Comparison of ENCODE assay signal across 19 cellular contexts in the genomic region with DNA sequence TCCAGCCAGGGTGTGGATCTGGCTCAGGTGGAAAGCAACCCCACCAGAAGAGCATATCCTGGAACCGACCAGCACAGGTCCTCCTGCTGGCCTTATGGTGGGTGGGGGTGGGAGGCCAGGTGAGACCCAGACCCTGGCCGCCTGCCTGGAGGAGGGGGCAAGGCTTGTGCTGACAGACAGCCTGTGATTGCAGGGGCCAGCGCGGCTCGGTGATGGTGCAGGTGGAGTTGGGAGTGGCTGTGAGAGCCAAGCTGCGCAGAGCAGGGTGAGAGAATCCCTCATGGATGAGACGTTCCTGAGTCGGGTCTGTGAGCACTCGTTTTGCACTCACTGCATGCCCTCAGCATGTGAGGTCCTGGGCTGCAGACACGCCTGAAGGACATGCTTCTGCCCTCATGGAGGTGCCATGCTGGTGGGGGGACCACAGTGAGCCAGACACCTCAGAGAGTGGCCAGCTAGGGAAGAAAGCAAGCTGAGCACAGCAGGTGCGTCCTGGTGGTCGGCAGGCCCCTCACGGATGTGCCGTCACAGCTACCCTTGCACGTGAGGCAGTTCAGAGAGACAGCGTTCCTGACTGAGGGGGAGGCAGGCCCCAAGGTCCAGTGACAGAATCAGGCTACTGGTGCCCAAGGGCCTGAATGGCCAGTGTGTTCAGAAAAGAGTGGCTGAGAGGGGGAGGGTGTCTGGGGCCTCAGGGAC. TPM values are rescaled to one million over a fixed set of nuclear protein-coding genes. Genes with fewer than 3 reads are reported as not detected.
DNase-seq lines count a peak whose midpoint lies in the region; FAIRE-seq and TF ChIP-seq lines count a peak whose summit lies in the region.
"Had no signal": no experiment of that assay in that cellular context is flagged by ENCODE, and none has a peak within 500 bp of the region (broad histone marks: within the 10 kb centered on the region; RNA-seq: fewer than 3 reads in every experiment).

No MANE protein-coding gene starts in this region.

- H2BK120ac ChIP-seq in H1 (replicated peaks; ENCODE audit: low read depth, low read length) (peak overlapping the region; percentile 60), neuronal stem cell (ENCODE audit: low read depth, low read length) (peak overlapping the region; percentile 78)

- H3K27me3 ChIP-seq in BLaER1 treated with 17β-estradiol and CSF1 and Interleukin-3, amounts not matched to agents 10 nM and 100 nM, result peaks cover 0 to 56% (median 0%) of the 10 kb centered on the region in 11 experiments; a peak in 9 of 22 replicates
- H3K27me3 ChIP-seq in H1 (replicated peaks in 1 of 4; ENCODE audit: control insufficient read depth in 3 of 4, extremely low read depth in 1 of 4, insufficient read depth in 3 of 4, low read length in 3 of 4) (peaks cover 11 to 36% (median 26%) of the 10 kb centered on the region in 4 experiments), neuronal stem cell (ENCODE audit: control insufficient read depth in 3 of 3, insufficient read depth in 3 of 3, low read depth in 1 of 3, low read length in 3 of 3) (peaks cover 6 to 57% (median 12%) of the 10 kb centered on the region in 3 experiments), GM23248 (replicated peaks; ENCODE audit: insufficient read depth) (0 out of 2 replicates have a peak, but pooled peaks cover 6% of the 10 kb centered on the region)

- H4K91ac ChIP-seq in H1 (replicated peaks; ENCODE audit: insufficient read length, low read length), result no peak overlapping the region
- H4K91ac ChIP-seq in neuronal stem cell (ENCODE audit: low read depth, low read length, poor library complexity), result peak overlapping the region; percentile 54

- no peak for TF ChIP-seq EP300 in H1 (IDR thresholded peaks at IDR 0.05; ENCODE audit: borderline replicate concordance in 1 of 2, low read depth in 2 of 2, low read length in 2 of 2)

- H3K9me3 ChIP-seq in BLaER1 treated with 17β-estradiol and CSF1 and Interleukin-3, amounts not matched to agents 10 nM and 100 nM (replicated peaks in 1 of 11), result no peaks in the 10 kb centered on the region
- H3K9me3 ChIP-seq in H1 (ENCODE audit: insufficient read depth in 2 of 2, low read depth in 1 of 2, low read length in 1 of 2) (no peaks in the 10 kb centered on the region), neuronal stem cell (replicated peaks in 1 of 2; ENCODE audit: control insufficient read depth in 2 of 2, insufficient read depth in 1 of 2, low read depth in 1 of 2, low read length in 2 of 2) (no peaks in the 10 kb centered on the region), GM23248 (ENCODE audit: low read depth) (no peaks in the 10 kb centered on the region)
- H3K9me3 ChIP-seq: BE2C had no signal

- H3K36me3 ChIP-seq in BLaER1 treated with 17β-estradiol and CSF1 and Interleukin-3, amounts not matched to agents 10 nM and 100 nM, result no peaks in the 10 kb centered on the region
- H3K36me3 ChIP-seq in H1 (ENCODE audit: control insufficient read depth in 2 of 4, insufficient read depth in 4 of 4, low read length in 3 of 4), result no peaks in the 10 kb centered on the region
- H3K36me3 ChIP-seq in neuronal stem cell (replicated peaks in 1 of 2; ENCODE audit: control insufficient read depth in 2 of 2, insufficient read depth in 2 of 2, low read length in 2 of 2), result no peaks in the 10 kb centered on the region
- no peaks in the 10 kb centered on the region for H3K36me3 ChIP-seq in GM23248 (ENCODE audit: low read depth)
- H3K36me3 ChIP-seq: BE2C had no signal

- H2BK5ac ChIP-seq in H1 (ENCODE audit: low read depth, low read length) (peak overlapping the region; percentile 78; the same call in 1 of the 2 replicates), neuronal stem cell (ENCODE audit: low read length) (peak overlapping the region; percentile 20)

- POLR2A ChIA-PET in H1 (lab: Charles Lee; ENCODE audit: partially characterized antibody), result interaction anchor here (1.0 to 1.2 kb wide), 2 partner anchors 7 to 15 kb away, joined by 3 to 4 read pairs; no protein-coding TSS in a partner anchor

- no peak overlapping the region for H4K5ac ChIP-seq in H1 (ENCODE audit: insufficient read length, low read depth, low read length)

- DNase-seq in HTR-8/SVneo (ENCODE audit: insufficient read length, low spot score), result no peak
- no peak for DNase-seq in H1 (ENCODE audit: low read depth in 1 of 2, low spot score in 2 of 2)
- no peak for DNase-seq in neuronal stem cell (ENCODE audit: low spot score)
- DNase-seq in AG08395 (ENCODE audit: low spot score), result no peak
- DNase-seq in GM23248, result no peak
- no peak for DNase-seq in HuH-7.5 (ENCODE audit: low spot score)
- DNase-seq: BE2C; CD4-positive, alpha-beta memory T cell; DMS153; GDM1; HCEC 1CT; HFFc6; IMR-90; Kasumi-1; KBM-7 had no signal

- no peak overlapping the region for H3K14ac ChIP-seq in H1 (ENCODE audit: insufficient read length)
- H3K14ac ChIP-seq in neuronal stem cell (ENCODE audit: low read length), result peak overlapping the region; percentile 4

- no peak overlapping the region for H2BK20ac ChIP-seq in H1 (ENCODE audit: low read length)

- no peak overlapping the region; a peak in 1 of 20 replicates for H3K4me3 ChIP-seq in BLaER1 treated with 17β-estradiol and CSF1 and Interleukin-3, amounts not matched to agents 10 nM and 100 nM
- H3K4me3 ChIP-seq in H1 (ENCODE audit: extremely low read depth in 1 of 4, insufficient read depth in 2 of 4, low read depth in 3 of 4, low read length in 4 of 4) (no peak overlapping the region), neuronal stem cell (ENCODE audit: low read length in 2 of 2) (no peak overlapping the region), GM23248 (no peak overlapping the region)

- peaks cover 9% of the 10 kb centered on the region; the same call in 1 of the 2 replicates for H3K23me2 ChIP-seq in H1 (ENCODE audit: low read depth, low read length)

- no peaks in the 10 kb centered on the region for H3K79me2 ChIP-seq in H1 (ENCODE audit: control insufficient read depth in 1 of 2, insufficient read depth in 2 of 2, low read length in 2 of 2)
- no peaks in the 10 kb centered on the region for H3K79me2 ChIP-seq in GM23248 (ENCODE audit: insufficient read depth)

- no peaks in the 10 kb centered on the region for H3F3A ChIP-seq in GM23248 (ENCODE audit: insufficient read depth)

- H4K8ac ChIP-seq in H1 (ENCODE audit: extremely low read depth, insufficient read depth, low read length), result no peak overlapping the region
- H4K8ac ChIP-seq in neuronal stem cell (ENCODE audit: low read depth, low read length), result no peak overlapping the region

- peaks cover 85 to 100% (median 98%) of the 10 kb centered on the region in 10 experiments for H3K4me1 ChIP-seq in BLaER1 treated with 17β-estradiol and CSF1 and Interleukin-3, amounts not matched to agents 10 nM and 100 nM
- H3K4me1 ChIP-seq in H1 (replicated peaks in 1 of 4; ENCODE audit: control insufficient read depth in 3 of 4, insufficient read depth in 4 of 4, low read length in 3 of 4) (peaks cover 0 to 19% (median 11%) of the 10 kb centered on the region in 4 experiments; a peak in 6 of 7 replicates), neuronal stem cell (ENCODE audit: control insufficient read depth in 2 of 2, insufficient read depth in 1 of 2, low read depth in 1 of 2, low read length in 2 of 2) (peaks cover 40 to 48% of the 10 kb centered on the region in 2 donors), GM23248 (ENCODE audit: insufficient read depth) (peaks cover 5% of the 10 kb centered on the region)

- H2AK5ac ChIP-seq in H1 (ENCODE audit: low read depth, low read length) (no peak overlapping the region), neuronal stem cell (ENCODE audit: low read depth, low read length) (peak overlapping the region; percentile 88)

- H2BK15ac ChIP-seq in H1 (ENCODE audit: low read length), result peak overlapping the region; percentile 97; the same call in 1 of the 2 replicates
- H2BK15ac ChIP-seq in neuronal stem cell (ENCODE audit: low read length), result peak overlapping the region; percentile 62

- peaks cover 0 to 46% (median 8%) of the 10 kb centered on the region in 11 experiments; a peak in 12 of 22 replicates for H4K20me1 ChIP-seq in BLaER1 treated with 17β-estradiol and CSF1 and Interleukin-3, amounts not matched to agents 10 nM and 100 nM
- H4K20me1 ChIP-seq in H1 (replicated peaks in 1 of 2; ENCODE audit: control insufficient read depth in 1 of 2, insufficient read depth in 2 of 2, low read length in 2 of 2), result peaks cover 0 to 5% of the 10 kb centered on the region in 2 experiments
- no peaks in the 10 kb centered on the region for H4K20me1 ChIP-seq in GM23248 (ENCODE audit: insufficient read depth)

- peak overlapping the region in 5 of 11 experiments; percentile 56 to 88 (median 84); a peak in 9 of 22 replicates for H3K27ac ChIP-seq in BLaER1 treated with 17β-estradiol and CSF1 and Interleukin-3, amounts not matched to agents 10 nM and 100 nM
- H3K27ac ChIP-seq in H1 (ENCODE audit: low read depth, low read length), result no peak overlapping the region
- no peak overlapping the region for H3K27ac ChIP-seq in neuronal stem cell (replicated peaks; ENCODE audit: low read length)
- H3K27ac ChIP-seq in GM23248, result no peak overlapping the region

- no peaks in the 10 kb centered on the region for H3K79me1 ChIP-seq in H1 (ENCODE audit: low read depth, low read length)
- no peaks in the 10 kb centered on the region for H3K79me1 ChIP-seq in neuronal stem cell (ENCODE audit: low read depth, low read length)

- H3K18ac ChIP-seq in H1 (ENCODE audit: extremely low read depth, low read length) (no peak overlapping the region), neuronal stem cell (ENCODE audit: low read length) (peak overlapping the region; percentile 2)

- CTCF ChIA-PET in H1 (lab: Charles Lee; ENCODE audit: partially characterized antibody), result interaction anchor here (0.9 to 1.2 kb wide), 6 partner anchors 11 to 261 kb away, joined by 3 read pairs; no protein-coding TSS in a partner anchor

- FAIRE-seq in HTR-8/SVneo (lab: Jason Lieb, UNC) (peak; percentile 44), H1 (lab: Jason Lieb, UNC) (no peak)
- FAIRE-seq: H54 had no signal

- H2AFZ ChIP-seq in H1 (ENCODE audit: low read length) (no peak overlapping the region), neuronal stem cell (ENCODE audit: low read length) (no peak overlapping the region), GM23248 (no peak overlapping the region)

- WGBS in H1 (ENCODE audit: extremely low coverage in 1 of 2, insufficient coverage in 1 of 2, insufficient read length in 1 of 2, insufficient replicate concordance in 2 of 2, low coverage in 1 of 2, low lambda C conversion rate in 2 of 2, missing lambda C conversion rate in 1 of 2), 2 experiments, result 87% methylated on average over 16 of the region's 16 CpGs; no CpG with 5 or more reads in 1 of the 2 experiments
- WGBS in neuronal stem cell (ENCODE audit: extremely low coverage in 2 of 2, insufficient read length in 2 of 2, insufficient replicate concordance in 1 of 2), 2 donors, result no CpG with 5 or more reads among the region's 16 CpGs
- WGBS in GM23248 (ENCODE audit: low coverage in 1 of 2, low lambda C conversion rate in 2 of 2, missing lambda C conversion rate in 2 of 2), 2 experiments, result 85 to 89% methylated on average over 14 to 16 of the region's 16 CpGs

- TF ChIP-seq CTCF in H1 (IDR thresholded peaks at IDR 0.05; ENCODE audit: control extremely low read depth in 1 of 3, insufficient read depth in 1 of 3, low read depth in 1 of 3, low read length in 3 of 3), result no peak

- no peak overlapping the region for H3K23ac ChIP-seq in H1 (ENCODE audit: insufficient read length)
- no peak overlapping the region for H3K23ac ChIP-seq in neuronal stem cell (ENCODE audit: low read depth, low read length, poor library complexity)

- peak overlapping the region; percentile 63 to 100 (median 99); a peak in 21 of 22 replicates for H3K4me2 ChIP-seq in BLaER1 treated with 17β-estradiol and CSF1 and Interleukin-3, amounts not matched to agents 10 nM and 100 nM
- no peak overlapping the region for H3K4me2 ChIP-seq in H1 (ENCODE audit: insufficient read depth in 1 of 2, low read depth in 2 of 2, low read length in 2 of 2)
- no peak overlapping the region for H3K4me2 ChIP-seq in neuronal stem cell (ENCODE audit: insufficient read depth, low read length, poor library complexity, severe bottlenecking)
- no peak overlapping the region for H3K4me2 ChIP-seq in GM23248 (ENCODE audit: unreplicated experiment)

- in situ Hi-C loops in GM23248 (cut with MboI), result no loop called here

- H3K4ac ChIP-seq in H1 (replicated peaks; ENCODE audit: insufficient read length, low read depth, low read length), result peak overlapping the region; percentile 21
- peak overlapping the region; percentile 28 for H3K4ac ChIP-seq in neuronal stem cell (ENCODE audit: low read length)

- TF ChIP-seq RAD21 in H1 (IDR thresholded peaks at IDR 0.05 in 1 of 2, conservative IDR thresholded peaks at IDR 0.05 in 1 of 2; ENCODE audit: low read depth in 2 of 2, low read length in 2 of 2), result no peak

- no peaks in the 10 kb centered on the region for H3K9me2 ChIP-seq in GM23248 (ENCODE audit: insufficient read depth)

- H3K9ac ChIP-seq in BLaER1 treated with 17β-estradiol and CSF1 and Interleukin-3, amounts not matched to agents 10 nM and 100 nM, result peak overlapping the region in 4 of 11 experiments; percentile 70 to 88 (median 76); a peak in 8 of 22 replicates
- H3K9ac ChIP-seq in H1 (replicated peaks in 1 of 4; ENCODE audit: extremely low read depth in 1 of 4, low read depth in 3 of 4, low read length in 3 of 4) (no peak overlapping the region), neuronal stem cell (ENCODE audit: low read depth, low read length, poor library complexity) (no peak overlapping the region), GM23248 (no peak overlapping the region)

- no peak overlapping the region for H3K56ac ChIP-seq in H1 (replicated peaks; ENCODE audit: insufficient read length, low read depth, low read length)

- H2BK12ac ChIP-seq in H1 (ENCODE audit: low read depth, low read length), result peak overlapping the region; percentile 68; the same call in 1 of the 2 replicates
- peak overlapping the region; percentile 70 for H2BK12ac ChIP-seq in neuronal stem cell (ENCODE audit: low read length)

- no peak for TF ChIP-seq POLR2A in H1 (IDR thresholded peaks at IDR 0.05; ENCODE audit: control extremely low read depth in 1 of 2, low read depth in 2 of 2, low read length in 2 of 2)

RNA-seq across cellular contexts. Expression of a gene that starts 3.8 kb away (rescaled TPM):
- 1.3 and 1.5 TPM in 2 replicates for total RNA-seq in H1 (2021; fragmentation: NEBNext Ultra II Directional; extraction: Animal tissue kit (Norgen Biotek cat#: 25700))
- 1.2 and 1.7 TPM in 2 replicates for polyA plus RNA-seq in H1 (2011; rRNA removed)
- 1.0 TPM for polyA plus RNA-seq in H1 (2011; cell fraction: cytosol; rRNA removed)
- 1.5 TPM for polyA plus RNA-seq in H1 (2011; cell fraction: nucleus; rRNA removed)
- 0.59 to 0.94 TPM (median 0.86 TPM) in 4 replicates for polyA plus RNA-seq in H1 (2012, experiment 1 of 2)
- 0.79 TPM for polyA plus RNA-seq in H1 (2012, experiment 2 of 2)
- 0.49 TPM for polyA plus RNA-seq in H1 (2013, experiment 1 of 2)
- 0.39 TPM for polyA plus RNA-seq in H1 (2013, experiment 2 of 2)
- 1.3 and 1.7 TPM in 2 replicates for polyA minus RNA-seq in H1 (2011; rRNA and poly(A)+ RNA removed)
- 1.2 TPM for polyA minus RNA-seq in H1 (2011; cell fraction: cytosol; rRNA and poly(A)+ RNA removed)
- polyA minus RNA-seq in H1 (2011; cell fraction: nucleus; rRNA and poly(A)+ RNA removed), result 2.4 TPM
- polyA plus RNA-seq in neuronal stem cell (2013, experiment 1 of 2), result 0.78 TPM
- polyA plus RNA-seq in neuronal stem cell (2013, experiment 2 of 2), result 0.89 TPM
- total RNA-seq in GM23248 (2014; rRNA removed; shearing (Covaris generic)), result 0.54 and 1.0 TPM in 2 replicates
- polyA plus RNA-seq in GM23248 (2016; fragmentation: Nextera tagmentation; extraction: Ambion mirVana), result 0.29 and 0.33 TPM in 2 replicates
- total RNA-seq: CD4-positive, alpha-beta memory T cell; HFFc6; HT-29 had no signal
- polyA plus RNA-seq: CD14-positive monocyte; CD4-positive, alpha-beta memory T cell had no signal

Comparison
In these comparisons a context has a peak if more than half of its experiments do, and no peak if none do; other contexts are left out.
1. H3K4me2 ChIP-seq: peak in BLaER1 treated with 17β-estradiol and CSF1 and Interleukin-3, amounts not matched to agents 10 nM and 100 nM (11 of 11); none in H1 (0 of 2), neuronal stem cell (single experiment) and GM23248 (single experiment).